Comparison of ENCODE assay signal across 2 cellular contexts in the genomic region with DNA sequence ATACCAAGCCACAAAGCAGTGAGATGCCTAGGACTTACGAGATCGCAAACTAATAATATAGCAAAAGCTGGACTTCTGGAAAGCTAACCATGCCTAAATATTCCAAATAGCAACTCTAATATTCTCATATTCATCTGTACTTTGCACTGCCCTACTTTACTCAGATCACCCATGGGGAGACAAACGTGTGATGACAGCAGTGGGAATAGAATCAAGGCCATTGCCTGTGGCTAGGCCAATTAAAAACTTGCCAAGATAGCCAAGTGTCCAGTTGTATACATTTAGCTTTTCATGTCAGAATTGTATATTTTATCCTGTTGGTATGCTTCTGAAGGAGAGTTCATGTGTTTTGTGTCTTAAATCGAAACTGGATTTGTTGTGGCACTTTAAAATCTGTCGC.
TF ChIP-seq lines count a peak whose summit lies in the region.

No MANE protein-coding gene starts in this region.

TF ChIP-seq in endothelial cell of umbilical vein, 7 proteins besides CTCF, POLR2A, EP300 and RAD21:
- no peak for TF ChIP-seq GATA2 (IDR thresholded peaks at IDR 0.05; ENCODE audit: insufficient read depth, insufficient read length, low read depth, low read length)
- TF ChIP-seq MYC (IDR thresholded peaks at IDR 0.05; ENCODE audit: low read depth, low read length) = no peak
- TF ChIP-seq FOS (IDR thresholded peaks at IDR 0.05; ENCODE audit: borderline replicate concordance, insufficient read depth, low read length) = no peak
- TF ChIP-seq, protein P1, sequence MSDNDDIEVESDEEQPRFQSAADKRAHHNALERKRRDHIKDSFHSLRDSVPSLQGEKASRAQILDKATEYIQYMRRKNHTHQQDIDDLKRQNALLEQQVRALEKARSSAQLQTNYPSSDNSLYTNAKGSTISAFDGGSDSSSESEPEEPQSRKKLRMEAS (IDR thresholded peaks at IDR 0.05; ENCODE audit: insufficient read depth, insufficient read length) = no peak
- TF ChIP-seq JUN (IDR thresholded peaks at IDR 0.05; ENCODE audit: borderline replicate concordance, insufficient read depth, insufficient read length, low read depth) = no peak
- TF ChIP-seq EZH2 (IDR thresholded peaks at IDR 0.05; ENCODE audit: borderline replicate concordance, low read depth, low read length, severe bottlenecking) = no peak
TF ChIP-seq in endothelial cell of umbilical vein: peak in this region for 0.

TF ChIP-seq in WTC11, 78 proteins besides CTCF, POLR2A, EP300 and RAD21:
- TF ChIP-seq FOXP1 (CRISPR knock-in tag; IDR thresholded peaks at IDR 0.05; ENCODE audit: borderline replicate concordance) (no peak), SP1 (CRISPR knock-in tag; conservative IDR thresholded peaks at IDR 0.05) (no peak), TP53 (CRISPR knock-in tag; IDR thresholded peaks at IDR 0.05) (no peak), GRHL2 (CRISPR knock-in tag; IDR thresholded peaks at IDR 0.05; ENCODE audit: insufficient replicate concordance, severe bottlenecking) (no peak), KAT7 (CRISPR knock-in tag; IDR thresholded peaks at IDR 0.05; ENCODE audit: borderline replicate concordance) (no peak), GTF2I (CRISPR knock-in tag; conservative IDR thresholded peaks at IDR 0.05) (no peak), ZNF416 (CRISPR knock-in tag; IDR thresholded peaks at IDR 0.05) (no peak), FOXK1 (CRISPR knock-in tag; IDR thresholded peaks at IDR 0.05) (no peak), NR1H2 (CRISPR knock-in tag; IDR thresholded peaks at IDR 0.05) (no peak), MXD4 (CRISPR knock-in tag; IDR thresholded peaks at IDR 0.05; ENCODE audit: borderline replicate concordance) (no peak), ELF4 (CRISPR knock-in tag; IDR thresholded peaks at IDR 0.05; ENCODE audit: low read depth) (no peak)
- TF ChIP-seq, protein P2, sequence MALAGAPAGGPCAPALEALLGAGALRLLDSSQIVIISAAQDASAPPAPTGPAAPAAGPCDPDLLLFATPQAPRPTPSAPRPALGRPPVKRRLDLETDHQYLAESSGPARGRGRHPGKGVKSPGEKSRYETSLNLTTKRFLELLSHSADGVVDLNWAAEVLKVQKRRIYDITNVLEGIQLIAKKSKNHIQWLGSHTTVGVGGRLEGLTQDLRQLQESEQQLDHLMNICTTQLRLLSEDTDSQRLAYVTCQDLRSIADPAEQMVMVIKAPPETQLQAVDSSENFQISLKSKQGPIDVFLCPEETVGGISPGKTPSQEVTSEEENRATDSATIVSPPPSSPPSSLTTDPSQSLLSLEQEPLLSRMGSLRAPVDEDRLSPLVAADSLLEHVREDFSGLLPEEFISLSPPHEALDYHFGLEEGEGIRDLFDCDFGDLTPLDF (CRISPR knock-in tag; IDR thresholded peaks at IDR 0.05) = no peak
- TF ChIP-seq, protein P3, sequence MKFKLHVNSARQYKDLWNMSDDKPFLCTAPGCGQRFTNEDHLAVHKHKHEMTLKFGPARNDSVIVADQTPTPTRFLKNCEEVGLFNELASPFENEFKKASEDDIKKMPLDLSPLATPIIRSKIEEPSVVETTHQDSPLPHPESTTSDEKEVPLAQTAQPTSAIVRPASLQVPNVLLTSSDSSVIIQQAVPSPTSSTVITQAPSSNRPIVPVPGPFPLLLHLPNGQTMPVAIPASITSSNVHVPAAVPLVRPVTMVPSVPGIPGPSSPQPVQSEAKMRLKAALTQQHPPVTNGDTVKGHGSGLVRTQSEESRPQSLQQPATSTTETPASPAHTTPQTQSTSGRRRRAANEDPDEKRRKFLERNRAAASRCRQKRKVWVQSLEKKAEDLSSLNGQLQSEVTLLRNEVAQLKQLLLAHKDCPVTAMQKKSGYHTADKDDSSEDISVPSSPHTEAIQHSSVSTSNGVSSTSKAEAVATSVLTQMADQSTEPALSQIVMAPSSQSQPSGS (CRISPR knock-in tag; IDR thresholded peaks at IDR 0.05; ENCODE audit: borderline replicate concordance, low read depth) = no peak
- TF ChIP-seq, protein P4, sequence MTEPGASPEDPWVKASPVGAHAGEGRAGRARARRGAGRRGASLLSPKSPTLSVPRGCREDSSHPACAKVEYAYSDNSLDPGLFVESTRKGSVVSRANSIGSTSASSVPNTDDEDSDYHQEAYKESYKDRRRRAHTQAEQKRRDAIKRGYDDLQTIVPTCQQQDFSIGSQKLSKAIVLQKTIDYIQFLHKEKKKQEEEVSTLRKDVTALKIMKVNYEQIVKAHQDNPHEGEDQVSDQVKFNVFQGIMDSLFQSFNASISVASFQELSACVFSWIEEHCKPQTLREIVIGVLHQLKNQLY (CRISPR knock-in tag; IDR thresholded peaks at IDR 0.05) = no peak
- TF ChIP-seq, protein P5, sequence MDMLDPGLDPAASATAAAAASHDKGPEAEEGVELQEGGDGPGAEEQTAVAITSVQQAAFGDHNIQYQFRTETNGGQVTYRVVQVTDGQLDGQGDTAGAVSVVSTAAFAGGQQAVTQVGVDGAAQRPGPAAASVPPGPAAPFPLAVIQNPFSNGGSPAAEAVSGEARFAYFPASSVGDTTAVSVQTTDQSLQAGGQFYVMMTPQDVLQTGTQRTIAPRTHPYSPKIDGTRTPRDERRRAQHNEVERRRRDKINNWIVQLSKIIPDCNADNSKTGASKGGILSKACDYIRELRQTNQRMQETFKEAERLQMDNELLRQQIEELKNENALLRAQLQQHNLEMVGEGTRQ (CRISPR knock-in tag; IDR thresholded peaks at IDR 0.05) = no peak
